Comparison of ENCODE assay signal across 8 cellular contexts in genomic region chr12:104064842-104065441, GRCh38. TPM values are rescaled to one million over a fixed set of nuclear protein-coding genes. Genes with fewer than 3 reads are reported as not detected.
DNase-seq lines count a peak whose midpoint lies in the region; ATAC-seq, FAIRE-seq and TF ChIP-seq lines count a peak whose summit lies in the region.

No MANE protein-coding gene starts in this region.

- no peak for TF ChIP-seq POLR2A in GM12891 (IDR thresholded peaks at IDR 0.05; ENCODE audit: low read depth, low read length)
- TF ChIP-seq POLR2A in esophagus squamous epithelium (IDR thresholded peaks at IDR 0.05) = no peak

- peaks cover 12 to 34% (median 14%) of the 10 kb centered on the region in 3 donors for H3K4me1 ChIP-seq in esophagus squamous epithelium

- H3K27me3 ChIP-seq in esophagus squamous epithelium = no peaks in the 10 kb centered on the region

- peak overlapping the region; percentile 66 to 93 (median 87) for H3K4me3 ChIP-seq in esophagus squamous epithelium

- peaks cover 29% of the 10 kb centered on the region for H3K4me1 Mint-ChIP-seq in HFFc6 (ENCODE audit: low read depth)
- H3K4me1 Mint-ChIP-seq in T-cell = peaks cover 25 to 31% (median 27%) of the 10 kb centered on the region in 3 donors
- H3K4me1 Mint-ChIP-seq in nephron = peaks cover 30% of the 10 kb centered on the region

- intact Hi-C loops in esophagus squamous epithelium (cut with DNase I) = loop anchor here (10.0 kb wide), 1 partner anchor 110 kb away; a partner anchor contains a TSS

- H3K4me3 Mint-ChIP-seq in HFFc6 (peak overlapping the region; percentile 97), T-cell (peak overlapping the region; percentile 76 to 95 (median 89)), nephron (peak overlapping the region; percentile 95 to 97 (median 96))

- no peaks in the 10 kb centered on the region for H3K9me3 ChIP-seq in esophagus squamous epithelium

- FAIRE-seq in GM12891 (lab: Jason Lieb, UNC) = peak; percentile 55

- peaks cover 0 to 33% (median 0%) of the 10 kb centered on the region in 3 donors for H3K36me3 ChIP-seq in esophagus squamous epithelium

- H3K36me3 Mint-ChIP-seq in HFFc6 (ENCODE audit: low read depth) (peaks cover 18% of the 10 kb centered on the region), T-cell (peaks cover 15% of the 10 kb centered on the region), nephron (ENCODE audit: low read depth) (peaks cover 22% of the 10 kb centered on the region)

- POLR2A ChIA-PET in T-cell (lab: Charles Lee) = interaction anchor here in 1 of 2 donors (0.6 kb wide), 1 partner anchor 1101 kb away, joined by 3 read pairs; no protein-coding TSS in a partner anchor

- TF ChIP-seq CTCF in HFFc6 (IDR thresholded peaks at IDR 0.05) (no peak), esophagus squamous epithelium (IDR thresholded peaks at IDR 0.05) (no peak), nephron (IDR thresholded peaks at IDR 0.05; ENCODE audit: unreplicated experiment in 3 of 3) (no peak)

- WGBS in esophagus squamous epithelium, 2 donors = 0% methylated on average over 6 to 13 of the region's 41 CpGs

- no peak for DNase-seq in GM12891 (ENCODE audit: insufficient read length, low spot score)
- no peak for DNase-seq in HFFc6
- DNase-seq in T-cell = no peak
- DNase-seq in esophagus squamous epithelium (lab: John Stamatoyannopoulos, UW) = no peak
- no peak for DNase-seq in activated CD4-positive, CD25-positive, alpha-beta regulatory T cell treated with anti-CD3 and anti-CD28 coated beads, Interleukin-2, amount 50 U/mL, for 72 hours
- DNase-seq in activated gamma-delta T cell treated with Interleukin-2 at 50 U/mL for 16 hours = no peak
- no peak for DNase-seq in NCI-H345 (lab: John Stamatoyannopoulos, UW)

- no peak for ATAC-seq in T-cell (replicated peaks in 1 of 4)

- no peaks in the 10 kb centered on the region for H3K27me3 Mint-ChIP-seq in HFFc6 (ENCODE audit: insufficient read depth)
- H3K27me3 Mint-ChIP-seq in T-cell = peaks cover 3 to 14% of the 10 kb centered on the region in 2 donors
- peaks cover 4% of the 10 kb centered on the region for H3K27me3 Mint-ChIP-seq in nephron (ENCODE audit: low read depth)

- peak overlapping the region; percentile 90 to 94 (median 93) for H3K27ac ChIP-seq in esophagus squamous epithelium

- no peaks in the 10 kb centered on the region for H3K9me3 Mint-ChIP-seq in HFFc6
- no peaks in the 10 kb centered on the region for H3K9me3 Mint-ChIP-seq in T-cell
- H3K9me3 Mint-ChIP-seq in nephron = no peaks in the 10 kb centered on the region

- CTCF ChIA-PET in T-cell (lab: Charles Lee) = interaction anchor here in 1 of 2 donors (1.0 to 2.2 kb wide), 2 partner anchors 44 to 94 kb away, joined by 3 to 12 read pairs; no protein-coding TSS in a partner anchor

- peak overlapping the region; percentile 78 for H3K27ac Mint-ChIP-seq in HFFc6
- H3K27ac Mint-ChIP-seq in T-cell = peak overlapping the region; percentile 53 to 80
- peak overlapping the region; percentile 83 to 94 (median 88) for H3K27ac Mint-ChIP-seq in nephron

TF ChIP-seq in GM12891, 5 proteins besides CTCF, POLR2A, EP300 and RAD21:
- no peak for TF ChIP-seq TAF1 (IDR thresholded peaks at IDR 0.05; ENCODE audit: low read depth, low read length)
- TF ChIP-seq PAX5 (IDR thresholded peaks at IDR 0.05; ENCODE audit: insufficient read depth, low read length, severe bottlenecking) = no peak

RNA-seq across cellular contexts. Expression of gene HCFC2, which starts 0.6 kb away (rescaled TPM):
- polyA plus RNA-seq in GM12891 (2012; ENCODE audit: low read depth, missing spikeins) = 4.2 TPM
- total RNA-seq in HFFc6 (2021; fragmentation: NEBNext Ultra II Directional; extraction: Animal tissue kit (Norgen Biotek cat#: 25700)) = 10 to 100 TPM; 19.6 to 23.8 (median 21.9) TPM
- total RNA-seq in T-cell = 10 to 100 TPM; 13.9 to 16.9 (median 14.9) TPM
- total RNA-seq in esophagus squamous epithelium = 10 to 100 TPM; 10.1 to 17.7 (median 14.7) TPM

RNA-seq across cellular contexts. Expression of gene GLT8D2, which starts 15.0 kb away (rescaled TPM):
- 0.23 TPM for polyA plus RNA-seq in GM12891 (2012; ENCODE audit: low read depth, missing spikeins)
- total RNA-seq in HFFc6 (2021; fragmentation: NEBNext Ultra II Directional; extraction: Animal tissue kit (Norgen Biotek cat#: 25700)) = 10 to 100 TPM; 36.4 to 58.0 (median 50.9) TPM
- total RNA-seq in T-cell (under 1 TPM in 1 of 5 donors, not detected in 4; 0.29 TPM), esophagus squamous epithelium (1 to 10 TPM in 2 of 4 donors, under 1 TPM in 1, not detected in 1; 0.61 to 4.8 (median 2.7) TPM)

Comparison
In these comparisons a context has a peak if more than half of its experiments do, and no peak if none do; other contexts are left out.
1. RNA of gene GLT8D2, which starts 15.0 kb away (total RNA-seq): 36.4 to 58.0 TPM in HFFc6; 0.61 to 4.8 TPM in esophagus squamous epithelium and 0.29 TPM in T-cell; every median in the first group is over 4 times any median in the second.
2. Peak in every context shown above with its lines, with median percentiles within 50 percentile points of each other: H3K27ac Mint-ChIP-seq and H3K4me3 Mint-ChIP-seq.